In genomic region chr4:38949416-38950051, GRCh38 we compare ENCODE assay signal across 8 cellular contexts.
DNase-seq lines count a peak whose midpoint lies in the region; ATAC-seq and TF ChIP-seq lines count a peak whose summit lies in the region.
"Had no signal": no experiment of that assay in that cellular context is flagged by ENCODE, and none has a peak within 500 bp of the region (broad histone marks: within the 10 kb centered on the region; RNA-seq: fewer than 3 reads in every experiment).

No MANE protein-coding gene starts in this region.

- H3K36me3 ChIP-seq in sigmoid colon: peaks cover 0 to 6% (median 0%) of the 10 kb centered on the region in 4 donors
- H3K36me3 ChIP-seq: gastrocnemius medialis had no signal

- DNase-seq in T-helper 2 cell: peak in 3 of 5 experiments; percentile 6 to 86 (median 64)
- DNase-seq in dorsolateral prefrontal cortex: peak in 1 of 10 donors; percentile 31
- no peak for DNase-seq in sigmoid colon
- no peak for DNase-seq in NCI-H2196 treated with DMSO at 0.1 percent for 48 hours (lab: John Stamatoyannopoulos, UW; ENCODE audit: unreplicated experiment)
- DNase-seq: gastrocnemius medialis had no signal

- TF ChIP-seq EP300 in sigmoid colon (IDR thresholded peaks at IDR 0.05): no peak

- intact Hi-C loops in dorsolateral prefrontal cortex (cut with DNase I) (no loop called here), sigmoid colon (cut with DNase I) (loop anchor here (2.0 to 10.0 kb wide), 3 partner anchors 82 to 1065 kb away; partner anchors contain the start of gene FAM114A1)

- ATAC-seq in HG02938 (IDR thresholded peaks at IDR 0.05; ENCODE audit: unreplicated experiment) (peak; percentile 49), HG03521 (IDR thresholded peaks at IDR 0.05; ENCODE audit: unreplicated experiment) (no peak), HG03159 (IDR thresholded peaks at IDR 0.05; ENCODE audit: unreplicated experiment) (no peak)

- WGBS in sigmoid colon, 2 donors: 43 to 45% methylated on average over 5 of the region's 5 CpGs

- H3K4me3 ChIP-seq in dorsolateral prefrontal cortex (no peak overlapping the region), sigmoid colon (no peak overlapping the region)
- H3K4me3 ChIP-seq: gastrocnemius medialis had no signal

- H3K27ac ChIP-seq in dorsolateral prefrontal cortex: peak overlapping the region in 50 of 59 donors; percentile 0 to 87 (median 66)
- H3K27ac ChIP-seq in sigmoid colon: peak overlapping the region; percentile 80 to 89 (median 87)
- H3K27ac ChIP-seq: gastrocnemius medialis had no signal

- H3K27me3 ChIP-seq in dorsolateral prefrontal cortex: no peaks in the 10 kb centered on the region
- H3K27me3 ChIP-seq in sigmoid colon: no peaks in the 10 kb centered on the region
- H3K27me3 ChIP-seq: gastrocnemius medialis had no signal

- H3K4me1 ChIP-seq in sigmoid colon: peaks cover 0 to 69% (median 49%) of the 10 kb centered on the region in 4 donors

- no peaks in the 10 kb centered on the region for H3K9me3 ChIP-seq in sigmoid colon
- H3K9me3 ChIP-seq: gastrocnemius medialis had no signal

- no peak for TF ChIP-seq POLR2A in sigmoid colon (IDR thresholded peaks at IDR 0.05)

- TF ChIP-seq CTCF in dorsolateral prefrontal cortex (IDR thresholded peaks at IDR 0.05 in 54 of 56, conservative IDR thresholded peaks at IDR 0.05 in 2 of 56; ENCODE audit: low read depth in 1 of 56, partially characterized antibody in 56 of 56) (no peak), sigmoid colon (IDR thresholded peaks at IDR 0.05) (no peak)

Comparison
In these comparisons a context has a peak if more than half of its experiments do, and no peak if none do; other contexts are left out.
1. DNase-seq: peak in T-helper 2 cell (3 of 5); none in sigmoid colon (single experiment) and NCI-H2196 treated with DMSO at 0.1 percent for 48 hours (single experiment).